ENCODE assay signal across 8 cellular contexts in the genomic region with DNA sequence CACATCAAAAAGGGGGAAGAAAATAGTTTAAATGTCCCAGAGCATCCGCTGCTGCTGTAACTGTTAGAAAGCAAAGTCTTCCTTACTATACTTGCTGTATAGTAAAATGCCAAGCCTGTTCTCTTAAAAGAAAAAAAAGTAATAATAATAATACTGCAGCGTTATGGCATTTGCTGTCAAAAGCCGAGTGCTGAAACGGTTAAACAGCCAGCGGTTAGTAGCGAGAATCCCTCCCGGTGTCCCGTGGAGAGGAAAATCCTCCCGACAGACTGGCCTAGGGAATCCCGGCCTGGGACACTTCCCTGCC. TPM values are rescaled to one million over a fixed set of nuclear protein-coding genes. Genes with fewer than 3 reads are reported as not detected.
DNase-seq lines count a peak whose midpoint lies in the region; ATAC-seq and TF ChIP-seq lines count a peak whose summit lies in the region.

No MANE protein-coding gene starts in this region.

- peaks cover 3% of the 10 kb centered on the region for H3K36me3 Mint-ChIP-seq in effector memory CD8-positive, alpha-beta T cell (ENCODE audit: insufficient read depth)
- no peaks in the 10 kb centered on the region for H3K36me3 Mint-ChIP-seq in neural crest cell (ENCODE audit: low read depth)

- no peaks in the 10 kb centered on the region for H3K79me2 ChIP-seq in OCI-LY1 (ENCODE audit: insufficient read depth, low read length)

- H4K20me1 ChIP-seq in OCI-LY1 (ENCODE audit: insufficient read depth, low read length): no peaks in the 10 kb centered on the region

- no peaks in the 10 kb centered on the region for H3K36me3 ChIP-seq in BJ (ENCODE audit: control insufficient read depth, insufficient read depth, low read length)
- no peaks in the 10 kb centered on the region for H3K36me3 ChIP-seq in OCI-LY1 (ENCODE audit: insufficient read depth, low read length)

- H3K4me1 Mint-ChIP-seq in effector memory CD8-positive, alpha-beta T cell (ENCODE audit: low read depth in 2 of 2): peaks cover 10 to 14% of the 10 kb centered on the region in 2 donors
- peaks cover 36% of the 10 kb centered on the region for H3K4me1 Mint-ChIP-seq in neural crest cell

- CTCF ChIA-PET in BJ (lab: Yijun Ruan, JAX): interaction anchor here (1.2 to 2.5 kb wide), 7 partner anchors 10 to 236 kb away, joined by 3 to 13 read pairs (median 4); no protein-coding TSS in a partner anchor

- H3K9me2 ChIP-seq in OCI-LY1 (ENCODE audit: low read depth, low read length): no peaks in the 10 kb centered on the region

- no peak overlapping the region for H3K27ac Mint-ChIP-seq in effector memory CD8-positive, alpha-beta T cell
- H3K27ac Mint-ChIP-seq in neural crest cell (ENCODE audit: unreplicated experiment): no peak overlapping the region

- no peaks in the 10 kb centered on the region for H3K9me3 Mint-ChIP-seq in effector memory CD8-positive, alpha-beta T cell
- H3K9me3 Mint-ChIP-seq in neural crest cell: no peaks in the 10 kb centered on the region

- H3K27me3 ChIP-seq in BJ (ENCODE audit: control insufficient read depth, insufficient read depth, low read length) (no peaks in the 10 kb centered on the region), OCI-LY1 (ENCODE audit: insufficient read depth, low read length) (peaks cover 24% of the 10 kb centered on the region; the same call in 1 of the 2 replicates)

- H3K27me3 Mint-ChIP-seq in effector memory CD8-positive, alpha-beta T cell: peaks cover 28 to 67% of the 10 kb centered on the region in 2 donors
- peaks cover 58% of the 10 kb centered on the region for H3K27me3 Mint-ChIP-seq in neural crest cell (ENCODE audit: low read depth)

- 0 out of 2 replicates have a peak overlapping the region, but pooled peaks have one; percentile 20 for H3K4me2 ChIP-seq in OCI-LY1 (ENCODE audit: low read length)

- no peaks in the 10 kb centered on the region for H3F3A ChIP-seq in OCI-LY1 (ENCODE audit: insufficient read depth, low read length)

- no peak for DNase-seq in BJ (ENCODE audit: low read depth)
- DNase-seq in effector memory CD8-positive, alpha-beta T cell: no peak
- DNase-seq in neural crest cell (ENCODE audit: low read depth, low spot score): no peak
- no peak for DNase-seq in NCI-H128 (lab: John Stamatoyannopoulos, UW; ENCODE audit: unreplicated experiment)
- DNase-seq in NCI-H2081 (lab: John Stamatoyannopoulos, UW): no peak
- no peak for DNase-seq in NCI-H1930 (lab: John Stamatoyannopoulos, UW)
- DNase-seq in NCI-H2029 (lab: John Stamatoyannopoulos, UW): no peak

- peak overlapping the region; percentile 59 to 60 for H3K4me3 Mint-ChIP-seq in effector memory CD8-positive, alpha-beta T cell
- peak overlapping the region; percentile 89 for H3K4me3 Mint-ChIP-seq in neural crest cell

- ATAC-seq in effector memory CD8-positive, alpha-beta T cell (replicated peaks): peak; percentile 17

- no peaks in the 10 kb centered on the region for H3K9me3 ChIP-seq in OCI-LY1 (ENCODE audit: low read length)

- TF ChIP-seq CTCF in BJ (IDR thresholded peaks at IDR 0.05; ENCODE audit: insufficient read depth, low read depth, low read length): no peak
- TF ChIP-seq CTCF in OCI-LY1 (IDR thresholded peaks at IDR 0.05; ENCODE audit: low read length): no peak
- no peak for TF ChIP-seq CTCF in neural crest cell (conservative IDR thresholded peaks at IDR 0.05)

- no peak overlapping the region for H2AFZ ChIP-seq in OCI-LY1 (ENCODE audit: low read length)

- H3K9ac ChIP-seq in OCI-LY1 (ENCODE audit: low read length): no peak overlapping the region

- H3K4me3 ChIP-seq in BJ (ENCODE audit: low read depth, low read length): peak overlapping the region; percentile 37
- H3K4me3 ChIP-seq in OCI-LY1 (ENCODE audit: low read depth, low read length, poor library complexity, severe bottlenecking): no peak overlapping the region

- no peak overlapping the region for H3K27ac ChIP-seq in OCI-LY1 (ENCODE audit: low read depth, low read length, poor library complexity, severe bottlenecking)

- POLR2A ChIA-PET in BJ (lab: Charles Lee): interaction anchor here (0.5 kb wide), 1 partner anchor 202 kb away, joined by 4 read pairs; no protein-coding TSS in a partner anchor

- peaks cover 11% of the 10 kb centered on the region for H3K4me1 ChIP-seq in OCI-LY1 (ENCODE audit: insufficient read depth, low read length, severe bottlenecking)

RNA-seq across cellular contexts. Expression of gene NFATC2, which starts 19.5 kb away (rescaled TPM):
- 0.12 and 0.21 TPM in 2 replicates for polyA plus RNA-seq in BJ (2011; rRNA removed)
- 0.24 and 0.57 TPM in 2 replicates for polyA minus RNA-seq in BJ (2011; rRNA and poly(A)+ RNA removed)
- total RNA-seq in neural crest cell: 1.9 and 2.0 TPM in 2 replicates
